ENCODE assay signal across 18 cellular contexts in the genomic region with DNA sequence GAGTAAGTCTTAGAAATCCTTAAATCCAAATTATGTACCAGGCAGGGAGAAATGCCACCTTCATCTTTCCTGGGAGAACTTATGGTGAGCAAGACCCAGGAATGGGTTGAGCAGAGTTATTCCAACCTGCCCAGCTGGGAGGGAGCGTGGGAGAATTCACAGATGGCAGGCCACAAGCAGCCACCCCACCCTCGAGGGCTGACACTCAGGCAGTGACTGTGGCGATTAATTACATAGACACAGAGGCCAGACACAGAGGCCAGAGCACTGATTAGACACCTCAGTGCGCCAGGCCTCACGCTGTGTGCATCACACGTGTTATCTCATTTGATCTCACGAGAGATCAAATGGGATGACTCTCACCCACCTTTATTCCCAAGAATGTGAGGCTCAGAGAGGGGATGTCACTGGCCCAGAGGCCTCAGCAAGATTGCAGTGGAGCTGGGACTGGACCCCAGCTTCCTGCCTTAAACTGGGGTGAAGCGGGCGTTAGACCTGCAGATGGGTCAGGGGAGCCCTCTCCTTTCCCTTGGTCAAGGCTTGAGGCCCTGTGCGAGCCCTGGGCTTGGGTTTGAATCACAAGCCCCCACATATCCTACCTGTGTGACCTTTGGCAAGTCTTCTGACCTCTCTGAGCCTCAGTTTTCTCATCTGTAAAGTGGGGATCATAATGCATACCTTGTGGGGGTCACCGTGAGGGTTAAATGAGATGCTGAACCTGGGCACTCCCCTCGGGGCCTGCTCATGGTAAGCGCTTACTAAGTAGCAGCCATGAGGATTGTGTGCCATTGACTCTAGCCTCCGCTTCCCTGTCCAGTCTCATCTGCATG. TPM values are rescaled to one million over a fixed set of nuclear protein-coding genes. Genes with fewer than 3 reads are reported as not detected.
"Had no signal": no experiment of that assay in that cellular context is flagged by ENCODE, and none has a peak within 500 bp of the region (broad histone marks: within the 10 kb centered on the region; RNA-seq: fewer than 3 reads in every experiment).

No MANE protein-coding gene starts in this region.

- DNase-seq: activated CD4-positive, alpha-beta T cell treated with anti-CD3 and anti-CD28 coated beads, Interleukin-2, amount 10 ng/mL, durations not matched to agents 24 days and 14 days; activated CD4-positive, CD25-positive, alpha-beta regulatory T cell; activated CD8-positive, alpha-beta memory T cell treated with anti-CD3 and anti-CD28 coated beads for 24 hours; activated naive CD4-positive, alpha-beta T cell; aorta; mammary epithelial cell; naive B cell; sigmoid colon; stimulated activated CD4-positive, alpha-beta T cell treated with anti-CD3 and anti-CD28 coated beads, Interleukin-12 subunit alpha, Interleukin-12 subunit beta, amount 100 ng/mL, for 4 hours; stimulated activated CD4-positive, alpha-beta T cell treated with anti-CD3 and anti-CD28 coated beads, Interleukin-2, amount 100 ng/mL, for 24 hours; T-helper 2 cell had no signal

- H3K27ac ChIP-seq: prostate gland, sigmoid colon had no signal

- ATAC-seq: left lobe of liver had no signal

- H3K4me3 Mint-ChIP-seq: activated CD4-positive, alpha-beta T cell treated with anti-CD3 and anti-CD28 coated beads, Interleukin-2, amount 10 ng/mL, durations not matched to agents 24 days and 14 days; naive B cell had no signal

- H3K36me3 Mint-ChIP-seq: naive B cell had no signal

- H3K27me3 ChIP-seq: neutrophil had no signal

- H3K36me3 ChIP-seq: neutrophil, prostate gland, sigmoid colon had no signal

- H3K27ac Mint-ChIP-seq: activated CD4-positive, alpha-beta T cell treated with anti-CD3 and anti-CD28 coated beads, Interleukin-2, amount 10 ng/mL, durations not matched to agents 24 days and 14 days had no signal

- H3K9me3 Mint-ChIP-seq: activated CD4-positive, alpha-beta T cell treated with anti-CD3 and anti-CD28 coated beads, Interleukin-2, amount 10 ng/mL, durations not matched to agents 24 days and 14 days; naive B cell had no signal

- H3K4me1 Mint-ChIP-seq: activated CD4-positive, alpha-beta T cell treated with anti-CD3 and anti-CD28 coated beads, Interleukin-2, amount 10 ng/mL, durations not matched to agents 24 days and 14 days had no signal

- H3K4me3 ChIP-seq: prostate gland, sigmoid colon had no signal

- H3K9me3 ChIP-seq: neutrophil, prostate gland, sigmoid colon had no signal

RNA-seq across cellular contexts. Expression of a gene that starts 28.8 kb away (rescaled TPM):
- total RNA-seq: bronchial epithelial cell, dermis microvascular lymphatic vessel endothelial cell, prostate gland, sigmoid colon, urinary bladder had no signal

RNA-seq across cellular contexts. Expression of a gene that starts 30.3 kb away (rescaled TPM):
- total RNA-seq: activated CD4-positive, alpha-beta T cell treated with anti-CD3 and anti-CD28 coated beads, Interleukin-2, amount 10 ng/mL, durations not matched to agents 24 days and 14 days; aorta; cerebellum; dermis microvascular lymphatic vessel endothelial cell; left lobe of liver; sigmoid colon had no signal
